ENCODE assay signal across 8 cellular contexts in the genomic region with DNA sequence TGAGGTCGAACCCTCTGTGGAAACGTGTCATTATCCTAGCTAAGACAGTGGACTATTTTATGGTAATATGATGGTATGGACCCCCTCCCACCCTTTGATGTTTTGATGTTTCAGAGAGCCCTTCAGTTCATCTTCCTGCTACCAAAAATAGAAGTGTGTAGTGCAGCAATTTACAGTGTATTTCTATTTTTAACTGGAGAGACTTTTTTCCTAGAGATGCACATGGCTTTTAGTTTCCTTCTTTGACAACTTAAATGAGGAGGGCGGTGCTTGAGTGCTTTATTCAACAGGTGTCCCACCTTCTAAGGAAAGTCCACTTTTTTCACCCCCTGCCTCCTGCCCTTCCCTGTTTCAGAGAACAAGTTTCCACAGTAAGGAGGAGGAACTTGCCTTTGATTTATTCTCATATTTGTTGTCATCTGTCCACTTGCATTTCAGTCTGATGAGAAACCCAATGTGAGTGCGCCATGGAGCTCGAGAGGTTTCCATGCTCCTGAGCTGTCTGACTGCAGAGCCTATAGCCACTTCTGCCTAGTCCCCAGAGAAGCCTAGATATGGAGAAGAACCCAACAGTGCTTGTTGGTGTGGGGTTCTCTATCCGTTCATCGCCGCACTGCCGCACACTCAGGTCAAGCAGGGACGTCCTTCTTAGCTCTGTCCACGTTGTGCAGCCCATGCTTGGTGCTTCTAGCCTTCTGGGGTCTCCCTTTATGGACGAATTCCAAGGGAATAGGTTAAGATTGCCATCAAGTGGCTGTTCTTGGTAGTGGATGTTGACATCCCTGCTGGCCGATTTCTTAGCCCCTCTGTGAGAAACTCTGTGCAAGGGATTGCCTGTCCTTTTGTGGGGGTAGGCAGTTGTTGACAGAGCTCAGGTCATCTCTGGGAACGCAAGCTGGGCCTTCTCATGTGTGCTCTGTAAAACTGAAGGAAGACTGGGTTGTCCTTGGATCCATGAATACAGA.
DNase-seq lines count a peak whose midpoint lies in the region; ATAC-seq, FAIRE-seq and TF ChIP-seq lines count a peak whose summit lies in the region.

No MANE protein-coding gene starts in this region.

- DNase-seq in AG04449 (ENCODE audit: low read depth, low spot score): no peak
- DNase-seq in GM03348 (ENCODE audit: low spot score): peak; percentile 64
- DNase-seq in NCI-H226: peak; percentile 14
- no peak for DNase-seq in left colon
- DNase-seq in urothelium cell line (ENCODE audit: low spot score): peak; percentile 38
- no peak for DNase-seq in vagina (ENCODE audit: extremely low spot score in 2 of 2)

- H3K4me3 Mint-ChIP-seq in brain: peak overlapping the region in 4 of 5 experiments; percentile 14 to 70 (median 30)

- H3K36me3 ChIP-seq in vagina: no peaks in the 10 kb centered on the region

- H3K9me3 Mint-ChIP-seq in brain: peaks cover 0 to 14% (median 12%) of the 10 kb centered on the region in 5 experiments

- ATAC-seq in left colon (peak; percentile 71), GM18519 (IDR thresholded peaks at IDR 0.05; ENCODE audit: low FRiP score, unreplicated experiment) (no peak)

- no peaks in the 10 kb centered on the region for H3K27me3 Mint-ChIP-seq in brain

- H3K9me3 ChIP-seq in vagina: no peaks in the 10 kb centered on the region

- no peak overlapping the region for H3K4me3 ChIP-seq in AG04449 (ENCODE audit: low read depth, low read length)
- H3K4me3 ChIP-seq in vagina: no peak overlapping the region

- no peak for FAIRE-seq in urothelium cell line (lab: Jason Lieb, UNC)

- CTCF ChIA-PET in AG04449 (lab: Yijun Ruan, JAX): interaction anchor here (0.6 to 2.6 kb wide), 25 partner anchors 9 to 1260 kb away, joined by 3 to 15 read pairs (median 3); no protein-coding TSS in a partner anchor

- peak; percentile 64 for TF ChIP-seq CTCF in AG04449 (IDR thresholded peaks at IDR 0.05; ENCODE audit: insufficient read depth, low read length, missing control alignments)
- peak; percentile 80 to 86 for TF ChIP-seq CTCF in brain (conservative IDR thresholded peaks at IDR 0.05)
- peak in 1 of 3 experiments; percentile 49 for TF ChIP-seq CTCF in vagina (IDR thresholded peaks at IDR 0.05)

- H3K36me3 Mint-ChIP-seq in brain: peaks cover 16% of the 10 kb centered on the region

- peaks cover 77% of the 10 kb centered on the region for H3K4me1 Mint-ChIP-seq in brain

- no peaks in the 10 kb centered on the region for H3K27me3 ChIP-seq in vagina

- TF ChIP-seq POLR2A in vagina (IDR thresholded peaks at IDR 0.05): no peak

- intact Hi-C loops in left colon (cut with DNase I, micrococcal nuclease): no loop called here
- intact Hi-C loops in vagina (cut with DNase I): no loop called here

- POLR2A ChIA-PET in AG04449 (lab: Yijun Ruan, JAX): interaction anchor here (0.6 kb wide), 1 partner anchor 409 kb away, joined by 4 read pairs; no protein-coding TSS in a partner anchor

- H3K27ac ChIP-seq in vagina: no peak overlapping the region

- peak overlapping the region; percentile 4 to 82 (median 71) for H3K27ac Mint-ChIP-seq in brain

- H3K4me1 ChIP-seq in vagina: peaks cover 24% of the 10 kb centered on the region

Comparison
In these comparisons a context has a peak if more than half of its experiments do, and no peak if none do; other contexts are left out.
1. DNase-seq: peak in GM03348 (single experiment), NCI-H226 (single experiment) and urothelium cell line (single experiment); none in AG04449 (single experiment), left colon (0 of 2) and vagina (0 of 2).